8 cellular contexts compared by ENCODE assay signal in the genomic region with DNA sequence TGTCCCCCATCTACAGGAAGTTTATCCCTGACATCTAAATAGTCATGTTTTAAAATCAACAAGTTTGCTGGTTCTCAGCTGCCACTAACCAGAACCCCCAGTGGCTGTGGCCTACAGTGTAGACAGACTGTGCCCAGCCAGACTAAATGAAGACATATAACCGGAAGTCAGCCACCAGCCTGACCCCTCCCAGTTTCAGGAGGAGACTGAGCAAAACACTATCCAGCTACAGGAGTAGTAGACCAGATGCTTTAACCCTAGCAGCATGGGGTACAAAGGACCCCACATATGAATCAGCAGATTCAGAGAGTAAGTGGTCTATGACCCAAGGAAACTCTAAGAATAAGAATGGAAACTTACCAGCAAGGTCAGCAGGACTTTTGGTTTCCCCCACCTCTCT.
DNase-seq lines count a peak whose midpoint lies in the region; ATAC-seq and TF ChIP-seq lines count a peak whose summit lies in the region.

No MANE protein-coding gene starts in this region.

- no peaks in the 10 kb centered on the region for H3K9me3 Mint-ChIP-seq in activated CD4-positive, alpha-beta T cell treated with anti-CD3 and anti-CD28 coated beads for 36 hours (ENCODE audit: low read depth)
- H3K9me3 Mint-ChIP-seq in WTC11: no peaks in the 10 kb centered on the region
- H3K9me3 Mint-ChIP-seq in memory B cell: no peaks in the 10 kb centered on the region

- TF ChIP-seq CTCF in WTC11 (IDR thresholded peaks at IDR 0.05): no peak

- peak; percentile 20 for DNase-seq in activated CD4-positive, alpha-beta T cell treated with anti-CD3 and anti-CD28 coated beads for 36 hours
- no peak for DNase-seq in activated CD4-positive, alpha-beta T cell treated with anti-CD3 and anti-CD28 coated beads for 4 hours
- no peak for DNase-seq in WTC11 (ENCODE audit: low spot score)
- no peak for DNase-seq in memory B cell (ENCODE audit: low spot score in 2 of 2)
- DNase-seq in NCI-H1092 treated with DMSO at 0.1 percent for 48 hours (lab: John Stamatoyannopoulos, UW): no peak
- no peak for DNase-seq in cerebellar cortex (ENCODE audit: low spot score)
- DNase-seq in NCI-H2196 treated with DMSO at 0.1 percent for 48 hours (lab: John Stamatoyannopoulos, UW; ENCODE audit: unreplicated experiment): no peak

- peak overlapping the region; percentile 59 for H3K27ac Mint-ChIP-seq in activated CD4-positive, alpha-beta T cell treated with anti-CD3 and anti-CD28 coated beads for 36 hours
- H3K27ac Mint-ChIP-seq in WTC11 (peak overlapping the region; percentile 94), memory B cell (peak overlapping the region; percentile 9)

- POLR2A ChIA-PET in activated CD4-positive, alpha-beta T cell treated with anti-CD3 and anti-CD28 coated beads for 36 hours (lab: Charles Lee): no interaction called here
- POLR2A ChIA-PET in WTC11 (lab: Charles Lee): interaction anchor here (0.6 kb wide), 1 partner anchor 666 kb away, joined by 3 read pairs; no protein-coding TSS in a partner anchor

- intact Hi-C loops in activated CD4-positive, alpha-beta T cell treated with anti-CD3 and anti-CD28 coated beads for 36 hours (cut with DNase I, micrococcal nuclease): no loop called here

- CTCF ChIA-PET in activated CD4-positive, alpha-beta T cell treated with anti-CD3 and anti-CD28 coated beads for 36 hours (lab: Charles Lee): interaction anchor here (1.6 to 1.7 kb wide), 2 partner anchors 13 to 17 kb away, joined by 3 to 5 read pairs; no protein-coding TSS in a partner anchor
- CTCF ChIA-PET in WTC11 (lab: Charles Lee): interaction anchor here (1.1 to 3.5 kb wide), 8 partner anchors 15 to 106 kb away, joined by 3 to 17 read pairs (median 8); a partner anchor contains a TSS

- H3K27me3 Mint-ChIP-seq in activated CD4-positive, alpha-beta T cell treated with anti-CD3 and anti-CD28 coated beads for 36 hours: no peaks in the 10 kb centered on the region
- H3K27me3 Mint-ChIP-seq in WTC11 (ENCODE audit: low read depth) (no peaks in the 10 kb centered on the region), memory B cell (no peaks in the 10 kb centered on the region)

- no peak overlapping the region for H3K4me3 Mint-ChIP-seq in activated CD4-positive, alpha-beta T cell treated with anti-CD3 and anti-CD28 coated beads for 36 hours
- peak overlapping the region; percentile 39; the same call in 1 of the 2 replicates for H3K4me3 Mint-ChIP-seq in WTC11
- H3K4me3 Mint-ChIP-seq in memory B cell: no peak overlapping the region

- ATAC-seq in activated CD4-positive, alpha-beta T cell treated with anti-CD3 and anti-CD28 coated beads for 36 hours: peak; percentile 60
- ATAC-seq in HG02970 (IDR thresholded peaks at IDR 0.05; ENCODE audit: low FRiP score, unreplicated experiment) (peak; percentile 56), WTC11 (no peak; the same call in 1 of the 2 replicates), memory B cell (ENCODE audit: low read depth) (peak; percentile 63)

- H3K4me1 Mint-ChIP-seq in activated CD4-positive, alpha-beta T cell treated with anti-CD3 and anti-CD28 coated beads for 36 hours: peaks cover 19% of the 10 kb centered on the region
- H3K4me1 Mint-ChIP-seq in WTC11: peaks cover 38% of the 10 kb centered on the region
- H3K4me1 Mint-ChIP-seq in memory B cell: peaks cover 16% of the 10 kb centered on the region

- peaks cover 2% of the 10 kb centered on the region for H3K36me3 Mint-ChIP-seq in activated CD4-positive, alpha-beta T cell treated with anti-CD3 and anti-CD28 coated beads for 36 hours (ENCODE audit: low read depth)
- H3K36me3 Mint-ChIP-seq in WTC11 (no peaks in the 10 kb centered on the region), memory B cell (peaks cover 1% of the 10 kb centered on the region)

TF ChIP-seq in WTC11, 78 proteins besides CTCF, POLR2A, EP300 and RAD21:
- TF ChIP-seq NFYB (CRISPR knock-in tag; conservative IDR thresholded peaks at IDR 0.05; ENCODE audit: low read depth) (no peak), SMAD3 (CRISPR knock-in tag; IDR thresholded peaks at IDR 0.05; ENCODE audit: borderline replicate concordance) (no peak), FOXP1 (CRISPR knock-in tag; IDR thresholded peaks at IDR 0.05; ENCODE audit: borderline replicate concordance) (no peak), KAT7 (CRISPR knock-in tag; IDR thresholded peaks at IDR 0.05; ENCODE audit: borderline replicate concordance) (no peak), NR2C2 (CRISPR knock-in tag; IDR thresholded peaks at IDR 0.05) (no peak), ZNF396 (CRISPR knock-in tag; IDR thresholded peaks at IDR 0.05; ENCODE audit: borderline replicate concordance) (no peak), ELF4 (CRISPR knock-in tag; IDR thresholded peaks at IDR 0.05; ENCODE audit: low read depth) (no peak)
- TF ChIP-seq, protein P1, sequence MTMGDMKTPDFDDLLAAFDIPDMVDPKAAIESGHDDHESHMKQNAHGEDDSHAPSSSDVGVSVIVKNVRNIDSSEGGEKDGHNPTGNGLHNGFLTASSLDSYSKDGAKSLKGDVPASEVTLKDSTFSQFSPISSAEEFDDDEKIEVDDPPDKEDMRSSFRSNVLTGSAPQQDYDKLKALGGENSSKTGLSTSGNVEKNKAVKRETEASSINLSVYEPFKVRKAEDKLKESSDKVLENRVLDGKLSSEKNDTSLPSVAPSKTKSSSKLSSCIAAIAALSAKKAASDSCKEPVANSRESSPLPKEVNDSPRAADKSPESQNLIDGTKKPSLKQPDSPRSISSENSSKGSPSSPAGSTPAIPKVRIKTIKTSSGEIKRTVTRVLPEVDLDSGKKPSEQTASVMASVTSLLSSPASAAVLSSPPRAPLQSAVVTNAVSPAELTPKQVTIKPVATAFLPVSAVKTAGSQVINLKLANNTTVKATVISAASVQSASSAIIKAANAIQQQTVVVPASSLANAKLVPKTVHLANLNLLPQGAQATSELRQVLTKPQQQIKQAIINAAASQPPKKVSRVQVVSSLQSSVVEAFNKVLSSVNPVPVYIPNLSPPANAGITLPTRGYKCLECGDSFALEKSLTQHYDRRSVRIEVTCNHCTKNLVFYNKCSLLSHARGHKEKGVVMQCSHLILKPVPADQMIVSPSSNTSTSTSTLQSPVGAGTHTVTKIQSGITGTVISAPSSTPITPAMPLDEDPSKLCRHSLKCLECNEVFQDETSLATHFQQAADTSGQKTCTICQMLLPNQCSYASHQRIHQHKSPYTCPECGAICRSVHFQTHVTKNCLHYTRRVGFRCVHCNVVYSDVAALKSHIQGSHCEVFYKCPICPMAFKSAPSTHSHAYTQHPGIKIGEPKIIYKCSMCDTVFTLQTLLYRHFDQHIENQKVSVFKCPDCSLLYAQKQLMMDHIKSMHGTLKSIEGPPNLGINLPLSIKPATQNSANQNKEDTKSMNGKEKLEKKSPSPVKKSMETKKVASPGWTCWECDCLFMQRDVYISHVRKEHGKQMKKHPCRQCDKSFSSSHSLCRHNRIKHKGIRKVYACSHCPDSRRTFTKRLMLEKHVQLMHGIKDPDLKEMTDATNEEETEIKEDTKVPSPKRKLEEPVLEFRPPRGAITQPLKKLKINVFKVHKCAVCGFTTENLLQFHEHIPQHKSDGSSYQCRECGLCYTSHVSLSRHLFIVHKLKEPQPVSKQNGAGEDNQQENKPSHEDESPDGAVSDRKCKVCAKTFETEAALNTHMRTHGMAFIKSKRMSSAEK (CRISPR knock-in tag; IDR thresholded peaks at IDR 0.05; ENCODE audit: borderline replicate concordance): no peak
- TF ChIP-seq, protein P2, sequence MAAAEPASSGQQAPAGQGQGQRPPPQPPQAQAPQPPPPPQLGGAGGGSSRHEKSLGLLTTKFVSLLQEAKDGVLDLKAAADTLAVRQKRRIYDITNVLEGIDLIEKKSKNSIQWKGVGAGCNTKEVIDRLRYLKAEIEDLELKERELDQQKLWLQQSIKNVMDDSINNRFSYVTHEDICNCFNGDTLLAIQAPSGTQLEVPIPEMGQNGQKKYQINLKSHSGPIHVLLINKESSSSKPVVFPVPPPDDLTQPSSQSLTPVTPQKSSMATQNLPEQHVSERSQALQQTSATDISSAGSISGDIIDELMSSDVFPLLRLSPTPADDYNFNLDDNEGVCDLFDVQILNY (CRISPR knock-in tag; IDR thresholded peaks at IDR 0.05): no peak
- TF ChIP-seq, protein P3, sequence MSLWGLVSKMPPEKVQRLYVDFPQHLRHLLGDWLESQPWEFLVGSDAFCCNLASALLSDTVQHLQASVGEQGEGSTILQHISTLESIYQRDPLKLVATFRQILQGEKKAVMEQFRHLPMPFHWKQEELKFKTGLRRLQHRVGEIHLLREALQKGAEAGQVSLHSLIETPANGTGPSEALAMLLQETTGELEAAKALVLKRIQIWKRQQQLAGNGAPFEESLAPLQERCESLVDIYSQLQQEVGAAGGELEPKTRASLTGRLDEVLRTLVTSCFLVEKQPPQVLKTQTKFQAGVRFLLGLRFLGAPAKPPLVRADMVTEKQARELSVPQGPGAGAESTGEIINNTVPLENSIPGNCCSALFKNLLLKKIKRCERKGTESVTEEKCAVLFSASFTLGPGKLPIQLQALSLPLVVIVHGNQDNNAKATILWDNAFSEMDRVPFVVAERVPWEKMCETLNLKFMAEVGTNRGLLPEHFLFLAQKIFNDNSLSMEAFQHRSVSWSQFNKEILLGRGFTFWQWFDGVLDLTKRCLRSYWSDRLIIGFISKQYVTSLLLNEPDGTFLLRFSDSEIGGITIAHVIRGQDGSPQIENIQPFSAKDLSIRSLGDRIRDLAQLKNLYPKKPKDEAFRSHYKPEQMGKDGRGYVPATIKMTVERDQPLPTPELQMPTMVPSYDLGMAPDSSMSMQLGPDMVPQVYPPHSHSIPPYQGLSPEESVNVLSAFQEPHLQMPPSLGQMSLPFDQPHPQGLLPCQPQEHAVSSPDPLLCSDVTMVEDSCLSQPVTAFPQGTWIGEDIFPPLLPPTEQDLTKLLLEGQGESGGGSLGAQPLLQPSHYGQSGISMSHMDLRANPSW (CRISPR knock-in tag; conservative IDR thresholded peaks at IDR 0.05; ENCODE audit: low read depth): no peak
- TF ChIP-seq, protein P4, sequence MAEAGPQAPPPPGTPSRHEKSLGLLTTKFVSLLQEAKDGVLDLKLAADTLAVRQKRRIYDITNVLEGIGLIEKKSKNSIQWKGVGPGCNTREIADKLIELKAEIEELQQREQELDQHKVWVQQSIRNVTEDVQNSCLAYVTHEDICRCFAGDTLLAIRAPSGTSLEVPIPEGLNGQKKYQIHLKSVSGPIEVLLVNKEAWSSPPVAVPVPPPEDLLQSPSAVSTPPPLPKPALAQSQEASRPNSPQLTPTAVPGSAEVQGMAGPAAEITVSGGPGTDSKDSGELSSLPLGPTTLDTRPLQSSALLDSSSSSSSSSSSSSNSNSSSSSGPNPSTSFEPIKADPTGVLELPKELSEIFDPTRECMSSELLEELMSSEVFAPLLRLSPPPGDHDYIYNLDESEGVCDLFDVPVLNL (CRISPR knock-in tag; IDR thresholded peaks at IDR 0.05; ENCODE audit: borderline replicate concordance, low read depth): no peak
- TF ChIP-seq, protein P5, sequence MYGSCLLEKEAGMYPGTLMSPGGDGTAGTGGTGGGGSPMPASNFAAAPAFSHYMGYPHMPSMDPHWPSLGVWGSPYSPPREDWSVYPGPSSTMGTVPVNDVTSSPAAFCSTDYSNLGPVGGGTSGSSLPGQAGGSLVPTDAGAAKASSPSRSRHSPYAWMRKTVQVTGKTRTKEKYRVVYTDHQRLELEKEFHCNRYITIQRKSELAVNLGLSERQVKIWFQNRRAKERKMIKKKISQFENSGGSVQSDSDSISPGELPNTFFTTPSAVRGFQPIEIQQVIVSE (CRISPR knock-in tag; IDR thresholded peaks at IDR 0.05; ENCODE audit: borderline replicate concordance): no peak

Comparison
In these comparisons a context has a peak if more than half of its experiments do, and no peak if none do; other contexts are left out.
1. H3K27ac Mint-ChIP-seq: peak in every context shown above with its lines; median percentile 94 in WTC11; 59 in activated CD4-positive, alpha-beta T cell treated with anti-CD3 and anti-CD28 coated beads for 36 hours; 9 in memory B cell.